27 cellular contexts compared by ENCODE assay signal in genomic region chr16:82157836-82158235, GRCh38. TPM values are rescaled to one million over a fixed set of nuclear protein-coding genes. Genes with fewer than 3 reads are reported as not detected.
A peak's percentile ranks its signal among the peaks of the same experiment; 100 is the strongest.
DNase-seq lines count a peak whose midpoint lies in the region; ATAC-seq and TF ChIP-seq lines count a peak whose summit lies in the region.
"Had no signal": no experiment of that assay in that cellular context is flagged by ENCODE, and none has a peak within 500 bp of the region (broad histone marks: within the 10 kb centered on the region; RNA-seq: fewer than 3 reads in every experiment).

No MANE protein-coding gene starts in this region.

- H3K27me3 Mint-ChIP-seq in GM23338 (ENCODE audit: insufficient read depth, low read depth, poor library complexity) (no peaks in the 10 kb centered on the region), WTC11 (ENCODE audit: low read depth) (no peaks in the 10 kb centered on the region)
- H3K27me3 Mint-ChIP-seq: activated CD4-positive, alpha-beta T cell treated with anti-CD3 and anti-CD28 coated beads, Interleukin-2, amount 10 ng/mL, durations not matched to agents 7 days and 5 days; activated naive CD8-positive, alpha-beta T cell treated with anti-CD3 and anti-CD28 coated beads for 36 hours; brain; IgD-negative memory B cell; naive thymus-derived CD8-positive, alpha-beta T cell had no signal

- peaks cover 13% of the 10 kb centered on the region for H4K20me1 ChIP-seq in GM23338 (replicated peaks; ENCODE audit: insufficient read depth)

- POLR2A ChIA-PET in WTC11 (lab: Charles Lee) = no interaction called here

- DNase-seq in GM23338 (ENCODE audit: low spot score) = no peak
- no peak for DNase-seq in WTC11 (ENCODE audit: low spot score)
- DNase-seq in left lung = no peak
- DNase-seq in upper lobe of right lung = no peak
- no peak for DNase-seq in stimulated activated CD4-positive, alpha-beta T cell treated with anti-CD3 and anti-CD28 coated beads, Interleukin-4, amount 100 ng/mL, for 4 hours
- DNase-seq: activated CD4-positive, alpha-beta T cell treated with anti-CD3 and anti-CD28 coated beads, Interleukin-2, amount 10 ng/mL, durations not matched to agents 7 days and 5 days; activated CD8-positive, alpha-beta memory T cell treated with anti-CD3 and anti-CD28 coated beads, Interleukin-2, amount 50 U/mL, for 4 hours; activated naive CD8-positive, alpha-beta T cell treated with anti-CD3 and anti-CD28 coated beads for 36 hours; BE2C; COR-L47; DND-41; effector memory CD4-positive, alpha-beta T cell; kidney glomerular epithelial cell; MG63; naive thymus-derived CD8-positive, alpha-beta T cell; NCI-H1436; NCI-H510A; PC-9; SHP77 treated with DMSO at 0.1 percent for 48 hours; substantia nigra; T-helper 1 cell had no signal

- H2AFZ ChIP-seq in GM23338 = no peak overlapping the region
- H2AFZ ChIP-seq: parathyroid adenoma, PC-9 had no signal

- peaks cover 8% of the 10 kb centered on the region for H3K36me3 ChIP-seq in GM23338 (ENCODE audit: insufficient read depth)
- H3K36me3 ChIP-seq in left lung = peaks cover 0 to 46% of the 10 kb centered on the region in 2 donors
- peaks cover 31% of the 10 kb centered on the region for H3K36me3 ChIP-seq in upper lobe of right lung
- H3K36me3 ChIP-seq: MG63 had no signal

- no peak for ATAC-seq in GM23338
- no peak for ATAC-seq in WTC11
- peak; percentile 33 for ATAC-seq in left lung
- no peak for ATAC-seq in upper lobe of right lung
- ATAC-seq in HG03460 (IDR thresholded peaks at IDR 0.05; ENCODE audit: unreplicated experiment) = no peak
- no peak for ATAC-seq in GM21717 (IDR thresholded peaks at IDR 0.05; ENCODE audit: unreplicated experiment)
- ATAC-seq: naive thymus-derived CD8-positive, alpha-beta T cell had no signal

- H3K36me3 Mint-ChIP-seq in GM23338 (ENCODE audit: low read depth) = peaks cover 69% of the 10 kb centered on the region
- peaks cover 50% of the 10 kb centered on the region for H3K36me3 Mint-ChIP-seq in WTC11

- intact Hi-C loops in left lung (cut with DNase I) = no loop called here
- intact Hi-C loops in upper lobe of right lung (cut with DNase I) = no loop called here

- H3K9me2 ChIP-seq in GM23338 (ENCODE audit: insufficient read depth) = no peaks in the 10 kb centered on the region

- H3K9me3 ChIP-seq in left lung (no peaks in the 10 kb centered on the region), upper lobe of right lung (no peaks in the 10 kb centered on the region)
- H3K9me3 ChIP-seq: BE2C, MG63 had no signal

- no peak overlapping the region for H3K4me2 ChIP-seq in GM23338
- H3K4me2 ChIP-seq: PC-9 had no signal

- TF ChIP-seq CTCF in GM23338 (conservative IDR thresholded peaks at IDR 0.05; ENCODE audit: low read depth in 2 of 2) = no peak
- no peak for TF ChIP-seq CTCF in WTC11 (IDR thresholded peaks at IDR 0.05)
- TF ChIP-seq CTCF in left lung (IDR thresholded peaks at IDR 0.05) = no peak
- TF ChIP-seq CTCF in upper lobe of right lung (IDR thresholded peaks at IDR 0.05) = no peak

- CTCF ChIA-PET in WTC11 (lab: Charles Lee) = interaction anchor here (0.7 kb wide), 1 partner anchor 299 kb away, joined by 3 read pairs; no protein-coding TSS in a partner anchor

- H3K27ac ChIP-seq in GM23338 (ENCODE audit: low read depth) (no peak overlapping the region), left lung (peak overlapping the region in 1 of 2 donors; percentile 33), upper lobe of right lung (peak overlapping the region; percentile 55)
- H3K27ac ChIP-seq: parathyroid adenoma, PC-9 had no signal

- H3K4me3 ChIP-seq in GM23338 = no peak overlapping the region
- no peak overlapping the region for H3K4me3 ChIP-seq in left lung
- H3K4me3 ChIP-seq in upper lobe of right lung = no peak overlapping the region
- H3K4me3 ChIP-seq: MG63, PC-9 had no signal

- H3K27ac Mint-ChIP-seq in GM23338 = 0 out of 2 replicates have a peak overlapping the region, but pooled peaks have one; percentile 16
- H3K27ac Mint-ChIP-seq in WTC11 = peak overlapping the region; percentile 79; the same call in 1 of the 2 replicates
- H3K27ac Mint-ChIP-seq: activated CD4-positive, alpha-beta T cell treated with anti-CD3 and anti-CD28 coated beads, Interleukin-2, amount 10 ng/mL, durations not matched to agents 7 days and 5 days; activated naive CD8-positive, alpha-beta T cell treated with anti-CD3 and anti-CD28 coated beads for 36 hours; activated T-helper 2 cell treated with anti-CD3 and anti-CD28 coated beads, Interferon-gamma antibody, Interleukin-2, Interleukin-4, amounts not matched to agents 10 μg/mL and 5 μg/mL and 100 μg/mL, durations not matched to agents 14 hours and 24 hours and 36 hours; brain; IgD-negative memory B cell had no signal

- H3K4me3 Mint-ChIP-seq in GM23338 (no peak overlapping the region), WTC11 (no peak overlapping the region)
- H3K4me3 Mint-ChIP-seq: activated CD4-positive, alpha-beta T cell treated with anti-CD3 and anti-CD28 coated beads, Interleukin-2, amount 10 ng/mL, durations not matched to agents 7 days and 5 days; activated naive CD8-positive, alpha-beta T cell treated with anti-CD3 and anti-CD28 coated beads for 36 hours; brain; IgD-negative memory B cell; naive thymus-derived CD8-positive, alpha-beta T cell had no signal

- H3K9me3 Mint-ChIP-seq in GM23338 = no peaks in the 10 kb centered on the region
- peaks cover 8% of the 10 kb centered on the region for H3K9me3 Mint-ChIP-seq in WTC11

- no peaks in the 10 kb centered on the region for H3F3A ChIP-seq in GM23338 (replicated peaks; ENCODE audit: low read depth)

- peaks cover 77% of the 10 kb centered on the region for H3K79me2 ChIP-seq in GM23338 (replicated peaks; ENCODE audit: insufficient read depth)
- H3K79me2 ChIP-seq: parathyroid adenoma had no signal

- peaks cover 7% of the 10 kb centered on the region; the same call in 2 of the 3 replicates for H3K4me1 Mint-ChIP-seq in GM23338
- peaks cover 6% of the 10 kb centered on the region; the same call in 1 of the 2 replicates for H3K4me1 Mint-ChIP-seq in WTC11

- H3K27me3 ChIP-seq in GM23338 (ENCODE audit: insufficient read depth) (no peaks in the 10 kb centered on the region), left lung (no peaks in the 10 kb centered on the region), upper lobe of right lung (no peaks in the 10 kb centered on the region)
- H3K27me3 ChIP-seq: BE2C, MG63 had no signal

- H3K4me1 ChIP-seq in GM23338 (ENCODE audit: insufficient read depth) (peaks cover 6% of the 10 kb centered on the region; the same call in 1 of the 2 replicates), left lung (peaks cover 0 to 20% of the 10 kb centered on the region in 2 donors), upper lobe of right lung (peaks cover 9% of the 10 kb centered on the region)
- H3K4me1 ChIP-seq: BE2C, parathyroid adenoma had no signal

TF ChIP-seq in GM23338, 12 proteins besides CTCF, POLR2A, EP300 and RAD21 (continues in another document):
- no peak for TF ChIP-seq EZH2 (IDR thresholded peaks at IDR 0.05; ENCODE audit: low read depth, unreplicated experiment)

TF ChIP-seq in WTC11, 78 proteins besides CTCF, POLR2A, EP300 and RAD21:
- no peak for TF ChIP-seq USF2 (CRISPR knock-in tag; IDR thresholded peaks at IDR 0.05)
- no peak for TF ChIP-seq ZNF317 (CRISPR knock-in tag; IDR thresholded peaks at IDR 0.05; ENCODE audit: borderline replicate concordance, low read depth)
- no peak for TF ChIP-seq ESRRA (CRISPR knock-in tag; IDR thresholded peaks at IDR 0.05; ENCODE audit: borderline replicate concordance)
- no peak for TF ChIP-seq ZSCAN18 (CRISPR knock-in tag; IDR thresholded peaks at IDR 0.05)
TF ChIP-seq in WTC11: peak in this region for 0.

RNA-seq across cellular contexts. Expression of gene MPHOSPH6, which starts 12.2 kb away (rescaled TPM):
- total RNA-seq in GM23338 (2014; rRNA removed; shearing (Covaris generic)) = 40.8 and 49.1 TPM in 2 replicates
- 91.1 and 94.7 TPM in 2 replicates for polyA plus RNA-seq in GM23338 (2016; fragmentation: Nextera tagmentation; extraction: Ambion mirVana)
- total RNA-seq in WTC11 (2021) (29.2 to 31.3 TPM (median 30.8 TPM) in 3 replicates), left lung (10 to 100 TPM; 23.1 to 29.2 TPM), upper lobe of right lung (24.3 TPM)
